ENCODE assay signal across 17 cellular contexts in genomic region chr18:51070545-51070944, GRCh38. TPM values are rescaled to one million over a fixed set of nuclear protein-coding genes. Genes with fewer than 3 reads are reported as not detected.
A peak's percentile ranks its signal among the peaks of the same experiment; 100 is the strongest.
DNase-seq lines count a peak whose midpoint lies in the region; ATAC-seq and TF ChIP-seq lines count a peak whose summit lies in the region.
"Had no signal": no experiment of that assay in that cellular context is flagged by ENCODE, and none has a peak within 500 bp of the region (broad histone marks: within the 10 kb centered on the region; RNA-seq: fewer than 3 reads in every experiment).

No MANE protein-coding gene starts in this region.

- H4K8ac ChIP-seq in neuronal stem cell (ENCODE audit: low read depth, low read length) = no peak overlapping the region

- H3K27me3 ChIP-seq in adipocyte (replicated peaks; ENCODE audit: control insufficient read depth, insufficient read depth, low read length) (no peaks in the 10 kb centered on the region), neuronal stem cell (ENCODE audit: control insufficient read depth in 3 of 3, insufficient read depth in 3 of 3, low read depth in 1 of 3, low read length in 3 of 3) (no peaks in the 10 kb centered on the region), suprapubic skin (no peaks in the 10 kb centered on the region)
- H3K27me3 ChIP-seq: cardiac muscle cell had no signal

- H2BK5ac ChIP-seq in neuronal stem cell (ENCODE audit: low read length) = no peak overlapping the region

- TF ChIP-seq EP300 in suprapubic skin (IDR thresholded peaks at IDR 0.05) = no peak

- no peak overlapping the region for H2AK5ac ChIP-seq in neuronal stem cell (ENCODE audit: low read depth, low read length)

- H3K9ac ChIP-seq in adipocyte (ENCODE audit: low read length) (no peak overlapping the region), neuronal stem cell (ENCODE audit: low read depth, low read length, poor library complexity) (no peak overlapping the region)
- H3K9ac ChIP-seq: parathyroid adenoma had no signal

- H2BK15ac ChIP-seq in neuronal stem cell (ENCODE audit: low read length) = no peak overlapping the region

- H3K27ac ChIP-seq in neuronal stem cell (replicated peaks; ENCODE audit: low read length) (no peak overlapping the region), suprapubic skin (no peak overlapping the region)
- H3K27ac ChIP-seq: C4-2B, cardiac muscle cell, left ventricle myocardium inferior, parathyroid adenoma, thoracic aorta had no signal

- H3K4me3 ChIP-seq in adipocyte (ENCODE audit: low read length) (no peak overlapping the region), neuronal stem cell (ENCODE audit: low read length in 2 of 2) (no peak overlapping the region), suprapubic skin (no peak overlapping the region)
- H3K4me3 ChIP-seq: cardiac muscle cell, left ventricle myocardium inferior, thoracic aorta had no signal

- no CpG with 5 or more reads among the region's 2 CpGs for WGBS in neuronal stem cell (ENCODE audit: extremely low coverage in 2 of 2, insufficient read length in 2 of 2, insufficient replicate concordance in 1 of 2), 2 donors
- 85% methylated on average over 2 of the region's 2 CpGs for WGBS in suprapubic skin

- no peak for TF ChIP-seq POLR2A in suprapubic skin (IDR thresholded peaks at IDR 0.05)

- no peak for ATAC-seq in GM21367 (IDR thresholded peaks at IDR 0.05; ENCODE audit: unreplicated experiment)
- ATAC-seq: activated CD8-positive, alpha-beta memory T cell treated with anti-CD3 and anti-CD28 coated beads, Interleukin-2, amount 10 ng/mL, durations not matched to agents 7 days and 5 days; esophagus mucosa had no signal

- TF ChIP-seq CTCF in suprapubic skin (IDR thresholded peaks at IDR 0.05) = no peak

- no peak overlapping the region for H3K4ac ChIP-seq in neuronal stem cell (ENCODE audit: low read length)

- H3K4me3 Mint-ChIP-seq in immature natural killer cell = peak overlapping the region in 1 of 5 donors; percentile 46
- H3K4me3 Mint-ChIP-seq: activated CD8-positive, alpha-beta memory T cell treated with anti-CD3 and anti-CD28 coated beads, Interleukin-2, amount 10 ng/mL, durations not matched to agents 7 days and 5 days had no signal

- H3K79me1 ChIP-seq in neuronal stem cell (ENCODE audit: low read depth, low read length) = peaks cover 2% of the 10 kb centered on the region

- H3K36me3 ChIP-seq in adipocyte (ENCODE audit: control insufficient read depth, insufficient read depth, low read length, severe bottlenecking) (peaks cover 48% of the 10 kb centered on the region), neuronal stem cell (replicated peaks in 1 of 2; ENCODE audit: control insufficient read depth in 2 of 2, insufficient read depth in 2 of 2, low read length in 2 of 2) (peaks cover 11 to 94% of the 10 kb centered on the region in 2 donors), suprapubic skin (peaks cover 48% of the 10 kb centered on the region)

- H3K27ac Mint-ChIP-seq in immature natural killer cell = peak overlapping the region in 2 of 6 donors; percentile 40 to 45
- H3K27ac Mint-ChIP-seq: activated CD8-positive, alpha-beta memory T cell treated with anti-CD3 and anti-CD28 coated beads, Interleukin-2, amount 10 ng/mL, durations not matched to agents 7 days and 5 days had no signal

- H3K4me2 ChIP-seq in neuronal stem cell (ENCODE audit: insufficient read depth, low read length, poor library complexity, severe bottlenecking) = no peak overlapping the region

- peak; percentile 11 for DNase-seq in stimulated activated CD4-positive, alpha-beta T cell treated with anti-CD3 and anti-CD28 coated beads, Interleukin-1b, Interleukin-23, amount 100 ng/mL, for 48 hours
- DNase-seq in stimulated activated CD4-positive, alpha-beta T cell treated with anti-CD3 and anti-CD28 coated beads, Interleukin-4, amount 100 ng/mL, for 1 hour = no peak
- DNase-seq in adipocyte (ENCODE audit: low read depth) = peak; percentile 83
- DNase-seq in iris pigment epithelial cell (ENCODE audit: low read depth) = peak; percentile 95
- no peak for DNase-seq in neuronal stem cell (ENCODE audit: low spot score)
- no peak for DNase-seq in suprapubic skin (ENCODE audit: low spot score in 2 of 2)
- no peak for DNase-seq in immature natural killer cell
- DNase-seq: activated CD8-positive, alpha-beta memory T cell treated with anti-CD3 and anti-CD28 coated beads, Interleukin-2, amount 10 ng/mL, durations not matched to agents 7 days and 5 days; left ventricle myocardium inferior; NCI-H187 treated with DMSO at 0.1 percent for 48 hours; stimulated activated CD4-positive, alpha-beta T cell treated with anti-CD3 and anti-CD28 coated beads, Interleukin-4, amount 100 ng/mL, for 4 hours had no signal

- no peak overlapping the region for H3K23ac ChIP-seq in neuronal stem cell (ENCODE audit: low read depth, low read length, poor library complexity)

- H4K91ac ChIP-seq in neuronal stem cell (ENCODE audit: low read depth, low read length, poor library complexity) = no peak overlapping the region

- no peaks in the 10 kb centered on the region for H3K9me3 ChIP-seq in adipocyte (ENCODE audit: control insufficient read depth, low read length)
- peaks cover 0 to 3% of the 10 kb centered on the region in 2 donors for H3K9me3 ChIP-seq in neuronal stem cell (replicated peaks in 1 of 2; ENCODE audit: control insufficient read depth in 2 of 2, insufficient read depth in 1 of 2, low read depth in 1 of 2, low read length in 2 of 2)
- no peaks in the 10 kb centered on the region for H3K9me3 ChIP-seq in suprapubic skin
- H3K9me3 ChIP-seq: left ventricle myocardium inferior, thoracic aorta had no signal

- H3K14ac ChIP-seq in neuronal stem cell (ENCODE audit: low read length) = no peak overlapping the region

- H3K9me3 Mint-ChIP-seq in immature natural killer cell = no peaks in the 10 kb centered on the region

- H3K18ac ChIP-seq in neuronal stem cell (ENCODE audit: low read length) = no peak overlapping the region

- peaks cover 29% of the 10 kb centered on the region for H3K4me1 ChIP-seq in adipocyte (ENCODE audit: control insufficient read depth, insufficient read depth, low read length)
- H3K4me1 ChIP-seq in neuronal stem cell (ENCODE audit: control insufficient read depth in 2 of 2, insufficient read depth in 1 of 2, low read depth in 1 of 2, low read length in 2 of 2) = no peaks in the 10 kb centered on the region
- H3K4me1 ChIP-seq in suprapubic skin = no peaks in the 10 kb centered on the region

- no peak overlapping the region for H2AFZ ChIP-seq in neuronal stem cell (ENCODE audit: low read length)
- H2AFZ ChIP-seq: parathyroid adenoma had no signal

- H3K4me1 Mint-ChIP-seq in immature natural killer cell = peaks cover 46 to 70% of the 10 kb centered on the region in 2 donors

- H3K36me3 Mint-ChIP-seq in immature natural killer cell = peaks cover 7 to 21% (median 8%) of the 10 kb centered on the region in 3 donors

- no peak overlapping the region for H2BK12ac ChIP-seq in neuronal stem cell (ENCODE audit: low read length)

- no peak overlapping the region for H2BK120ac ChIP-seq in neuronal stem cell (ENCODE audit: low read depth, low read length)

- no peaks in the 10 kb centered on the region for H3K27me3 Mint-ChIP-seq in immature natural killer cell (ENCODE audit: low read depth in 3 of 3)
- H3K27me3 Mint-ChIP-seq: activated CD8-positive, alpha-beta memory T cell treated with anti-CD3 and anti-CD28 coated beads, Interleukin-2, amount 10 ng/mL, durations not matched to agents 7 days and 5 days had no signal

RNA-seq across cellular contexts. Expression of gene SMAD4, which starts 40.5 kb away (rescaled TPM):
- polyA plus RNA-seq in neuronal stem cell (2013, experiment 1 of 2) = 75.0 TPM
- polyA plus RNA-seq in neuronal stem cell (2013, experiment 2 of 2) = 79.4 TPM
- 100 to 1,000 TPM in 2 of 4 donors, 10 to 100 TPM in 2; 58.9 to 112 (median 99.7) TPM for total RNA-seq in suprapubic skin
- 10 to 100 TPM; 38.8 to 67.2 (median 39.0) TPM for polyA plus RNA-seq in immature natural killer cell

Comparison
In these comparisons a context has a peak if more than half of its experiments do, and no peak if none do; other contexts are left out.
1. DNase-seq: peak in stimulated activated CD4-positive, alpha-beta T cell treated with anti-CD3 and anti-CD28 coated beads, Interleukin-1b, Interleukin-23, amount 100 ng/mL, for 48 hours (single experiment), adipocyte (single experiment) and iris pigment epithelial cell (single experiment); none in stimulated activated CD4-positive, alpha-beta T cell treated with anti-CD3 and anti-CD28 coated beads, Interleukin-4, amount 100 ng/mL, for 1 hour (single experiment), neuronal stem cell (single experiment), suprapubic skin (0 of 2) and immature natural killer cell (0 of 3).